In the genomic region with DNA sequence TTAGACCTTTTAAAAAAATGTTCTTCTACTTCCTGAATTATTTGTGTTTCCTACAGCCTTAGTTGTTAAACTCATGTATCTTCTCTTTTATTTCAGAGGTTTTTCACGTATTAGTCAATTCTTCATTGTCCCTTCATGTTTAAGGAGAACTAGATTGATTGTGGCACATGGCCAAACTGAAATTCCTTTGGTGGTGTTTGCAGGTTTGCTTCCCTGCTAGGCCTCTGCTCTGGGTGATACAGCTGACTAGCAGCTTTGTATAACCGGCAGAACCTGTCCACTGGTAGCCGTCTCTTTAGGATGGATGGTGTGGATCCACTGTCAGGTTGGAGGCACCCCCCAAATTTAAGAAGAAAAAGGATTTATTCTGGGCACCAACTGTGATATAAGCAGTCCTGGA, we compare ENCODE assay signal across 21 cellular contexts.
DNase-seq lines count a peak whose midpoint lies in the region; ATAC-seq, FAIRE-seq and TF ChIP-seq lines count a peak whose summit lies in the region.
"Had no signal": no experiment of that assay in that cellular context is flagged by ENCODE, and none has a peak within 500 bp of the region (broad histone marks: within the 10 kb centered on the region; RNA-seq: fewer than 3 reads in every experiment).

No MANE protein-coding gene starts in this region.

- intact Hi-C loops in K562 (cut with micrococcal nuclease) (no loop called here), thyroid gland (cut with DNase I) (no loop called here)

- H3K9me1 ChIP-seq in K562 (ENCODE audit: control insufficient read depth, insufficient read depth, low read length): no peaks in the 10 kb centered on the region
- H3K9me1 ChIP-seq in keratinocyte (ENCODE audit: control insufficient read depth, extremely low read depth, insufficient read depth, low read length): no peaks in the 10 kb centered on the region

- dilution Hi-C loops in keratinocyte (cut with MboI; ENCODE audit: extremely low pct_ligation_motif_present, low sequenced_read_pairs): no loop called here

- H2AFZ ChIP-seq in K562 (ENCODE audit: low read depth, low read length) (no peak overlapping the region), keratinocyte (ENCODE audit: control insufficient read depth, low read length) (no peak overlapping the region)

- TF ChIP-seq CTCF in K562 (IDR thresholded peaks at IDR 0.05 in 2 of 3, conservative IDR thresholded peaks at IDR 0.05 in 1 of 3; ENCODE audit: insufficient read depth in 2 of 3, low read depth in 1 of 3, low read length in 3 of 3) (no peak), keratinocyte (optimal IDR thresholded peaks at IDR 0.05 in 1 of 3, IDR thresholded peaks at IDR 0.05 in 1 of 3, conservative IDR thresholded peaks at IDR 0.05 in 1 of 3; ENCODE audit: extremely low read depth in 1 of 3, insufficient read depth in 2 of 3, low read length in 3 of 3) (no peak), thyroid gland (IDR thresholded peaks at IDR 0.05) (no peak)

- in situ Hi-C loops in K562 (cut with MboI): no loop called here

- H3K9ac ChIP-seq in K562 (ENCODE audit: insufficient read depth in 1 of 2, low read depth in 2 of 2, low read length in 2 of 2): no peak overlapping the region; a peak in 1 of 4 replicates
- no peak overlapping the region for H3K9ac ChIP-seq in keratinocyte (ENCODE audit: control insufficient read depth, extremely low read depth, insufficient read depth, low read length)

- BruUV-seq in K562 (replicated peaks; lab: Mats Ljungman, UMichigan): no TSS peak

- H3K4me1 ChIP-seq in K562 (replicated peaks in 1 of 2; ENCODE audit: control insufficient read depth in 2 of 2, insufficient read depth in 2 of 2, low read length in 2 of 2) (peaks cover 10 to 24% of the 10 kb centered on the region in 2 experiments; a peak in 4 of 5 replicates), keratinocyte (ENCODE audit: control insufficient read depth, extremely low read depth, insufficient read depth, low read length) (peaks cover 15% of the 10 kb centered on the region), thyroid gland (peaks cover 0 to 6% of the 10 kb centered on the region in 2 donors)

- no peaks in the 10 kb centered on the region for H3K79me2 ChIP-seq in K562 (ENCODE audit: control insufficient read depth, insufficient read depth, low read length)
- H3K79me2 ChIP-seq in keratinocyte (ENCODE audit: control insufficient read depth, insufficient read depth, low read length): peaks cover 5% of the 10 kb centered on the region

- TF ChIP-seq EP300 in Ishikawa (IDR thresholded peaks at IDR 0.05; ENCODE audit: borderline replicate concordance): no peak
- TF ChIP-seq EP300 in K562 (IDR thresholded peaks at IDR 0.05; ENCODE audit: low read length): no peak

- POLR2A ChIA-PET in K562 (lab: Yijun Ruan, JAX): no interaction called here

- H3K27me3 ChIP-seq in K562 (ENCODE audit: control insufficient read depth in 2 of 2, insufficient read depth in 2 of 2, low read length in 2 of 2): no peaks in the 10 kb centered on the region
- no peaks in the 10 kb centered on the region for H3K27me3 ChIP-seq in keratinocyte (ENCODE audit: control insufficient read depth, extremely low read depth, insufficient read depth, low read length)
- H3K27me3 ChIP-seq in thyroid gland: no peaks in the 10 kb centered on the region

- TF ChIP-seq RAD21 in Ishikawa (IDR thresholded peaks at IDR 0.05; ENCODE audit: low read depth): no peak
- no peak for TF ChIP-seq RAD21 in K562 (CRISPR knock-in tag; conservative IDR thresholded peaks at IDR 0.05 in 1 of 2, IDR thresholded peaks at IDR 0.05 in 1 of 2)

- peak; percentile 6 for FAIRE-seq in K562 (lab: Jason Lieb, UNC)
- FAIRE-seq in keratinocyte (lab: Jason Lieb, UNC): peak; percentile 65

- no peak for ATAC-seq in K562
- no peak for ATAC-seq in GM21526 (IDR thresholded peaks at IDR 0.05; ENCODE audit: low FRiP score, unreplicated experiment)
- ATAC-seq: natural killer cell treated with Interleukin-12 subunit alpha and Interleukin-12 subunit beta and Interleukin-15 and Interleukin-18, amount 100 ng/mL, for 72 hours; stimulated activated memory B cell treated with anti-CD40 and anti-IgM and Interleukin-4, amounts not matched to agents 10 μg/mL and 1 μg/mL and 100 μg/mL, for 72 hours had no signal

- no peak for TF ChIP-seq POLR2A in K562 (conservative IDR thresholded peaks at IDR 0.05)
- TF ChIP-seq POLR2A in thyroid gland (IDR thresholded peaks at IDR 0.05): no peak

- H3K4me3 ChIP-seq in K562: no peak overlapping the region
- H3K4me3 ChIP-seq in keratinocyte (ENCODE audit: control insufficient read depth in 2 of 3, extremely low read depth in 1 of 3, insufficient read depth in 2 of 3, low read depth in 1 of 3, low read length in 3 of 3): no peak overlapping the region
- H3K4me3 ChIP-seq in thyroid gland (replicated peaks in 1 of 3): no peak overlapping the region

- 21% methylated on average over 3 of the region's 3 CpGs for WGBS in K562 (ENCODE audit: insufficient coverage, low coverage, missing lambda C conversion rate)
- 23 to 57% methylated on average over 3 of the region's 3 CpGs for WGBS in thyroid gland, 2 donors

- no peak overlapping the region for H3K27ac ChIP-seq in K562 (ENCODE audit: extremely low read depth, low read depth, low read length)
- H3K27ac ChIP-seq in keratinocyte (ENCODE audit: control insufficient read depth, insufficient read depth, low read length): no peak overlapping the region
- no peak overlapping the region for H3K27ac ChIP-seq in thyroid gland
- no peak overlapping the region for H3K27ac ChIP-seq in caudate nucleus (ENCODE audit: low read depth, low read length)

- DNase-seq in K562 (ENCODE audit: extremely low read depth in 1 of 4, low spot score in 3 of 4) (no peak), keratinocyte (ENCODE audit: low read depth, low spot score) (peak; percentile 42), thyroid gland (peak; percentile 57 to 58), NCI-H748 treated with DMSO at 0.1 percent for 48 hours (lab: John Stamatoyannopoulos, UW) (no peak), NCI-H1694 treated with DMSO at 0.1 percent for 48 hours (lab: John Stamatoyannopoulos, UW) (no peak), caudate nucleus (lab: John Stamatoyannopoulos, UW) (no peak)
- DNase-seq: CD4-positive, alpha-beta T cell; foreskin melanocyte; GF-D8; KBM-7; kidney glomerular epithelial cell; mesendoderm; MV-4-11; NCI-H187 treated with DMSO at 0.1 percent for 48 hours; NCI-H345; NK-92 treated with Interleukin-12 subunit alpha and Interleukin-12 subunit beta, amount 100 ng/mL, for 24 hours; stimulated activated CD4-positive, alpha-beta T cell treated with anti-CD3 and anti-CD28 coated beads, Interleukin-1b, Interleukin-23, amount 100 ng/mL, for 48 hours had no signal

- CTCF ChIA-PET in K562 (lab: Yijun Ruan, JAX; ENCODE audit: low intra/inter-chr PET ratio): no interaction called here

- no peaks in the 10 kb centered on the region for H3K36me3 ChIP-seq in K562 (ENCODE audit: control insufficient read depth, insufficient read depth, low read length)
- no peaks in the 10 kb centered on the region for H3K36me3 ChIP-seq in keratinocyte (ENCODE audit: control insufficient read depth in 2 of 2, extremely low read depth in 1 of 2, insufficient read depth in 2 of 2, low read length in 2 of 2)
- H3K36me3 ChIP-seq in thyroid gland: no peaks in the 10 kb centered on the region

- no peaks in the 10 kb centered on the region for H4K20me1 ChIP-seq in K562 (replicated peaks; ENCODE audit: control insufficient read depth, insufficient read depth, low read length)
- H4K20me1 ChIP-seq in keratinocyte (ENCODE audit: control insufficient read depth, extremely low read depth, insufficient read depth, low read length): no peaks in the 10 kb centered on the region

- H3K9me3 ChIP-seq in K562 (replicated peaks; ENCODE audit: control insufficient read depth, insufficient read depth, low read depth, low read length) (no peaks in the 10 kb centered on the region), keratinocyte (ENCODE audit: control insufficient read depth, low read depth, low read length) (no peaks in the 10 kb centered on the region), thyroid gland (no peaks in the 10 kb centered on the region)

- no peak overlapping the region for H3K4me2 ChIP-seq in K562 (ENCODE audit: insufficient read depth, low read length)
- peak overlapping the region; percentile 43 for H3K4me2 ChIP-seq in keratinocyte (ENCODE audit: control insufficient read depth, extremely low read depth, insufficient read depth, low read depth, low read length)

TF ChIP-seq in Ishikawa, 13 proteins besides CTCF, POLR2A, EP300 and RAD21 (continues in another document):
- TF ChIP-seq, protein P1, sequence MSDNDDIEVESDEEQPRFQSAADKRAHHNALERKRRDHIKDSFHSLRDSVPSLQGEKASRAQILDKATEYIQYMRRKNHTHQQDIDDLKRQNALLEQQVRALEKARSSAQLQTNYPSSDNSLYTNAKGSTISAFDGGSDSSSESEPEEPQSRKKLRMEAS (IDR thresholded peaks at IDR 0.05): no peak
- TF ChIP-seq EGR1 (IDR thresholded peaks at IDR 0.05): no peak
- peak; percentile 90 for TF ChIP-seq NFIC (IDR thresholded peaks at IDR 0.05)
- TF ChIP-seq TCF12 (IDR thresholded peaks at IDR 0.05; ENCODE audit: low read depth): no peak; the same call in 1 of the 2 replicates

TF ChIP-seq in K562, 482 proteins besides CTCF, POLR2A, EP300 and RAD21:
- TF ChIP-seq TSC22D4 (tag; IDR thresholded peaks at IDR 0.05) (no peak), NFIC (IDR thresholded peaks at IDR 0.05) (peak; percentile 55)

Comparison
In these comparisons a context has a peak if more than half of its experiments do, and no peak if none do; other contexts are left out.
1. DNase-seq: peak in keratinocyte (single experiment) and thyroid gland (2 of 2); none in K562 (0 of 4), NCI-H748 treated with DMSO at 0.1 percent for 48 hours (single experiment), NCI-H1694 treated with DMSO at 0.1 percent for 48 hours (single experiment) and caudate nucleus (0 of 61).